In genomic region chr4:167102475-167102874, GRCh38 we compare ENCODE assay signal across 20 cellular contexts.
A peak's percentile ranks its signal among the peaks of the same experiment; 100 is the strongest.
DNase-seq lines count a peak whose midpoint lies in the region; ATAC-seq and TF ChIP-seq lines count a peak whose summit lies in the region.
"Had no signal": no experiment of that assay in that cellular context is flagged by ENCODE, and none has a peak within 500 bp of the region (broad histone marks: within the 10 kb centered on the region; RNA-seq: fewer than 3 reads in every experiment).

No MANE protein-coding gene starts in this region.

- H3K4me1 Mint-ChIP-seq in progenitor cell of endocrine pancreas (ENCODE audit: low read depth) (peaks cover 3% of the 10 kb centered on the region), H9 (peaks cover 3% of the 10 kb centered on the region in 2 experiments; a peak in 1 of 4 replicates)
- H3K4me1 Mint-ChIP-seq: GM23338 had no signal

- no peaks in the 10 kb centered on the region for H3K79me2 ChIP-seq in H9 (ENCODE audit: insufficient read depth, low read length)

- H3K9me3 Mint-ChIP-seq in progenitor cell of endocrine pancreas (ENCODE audit: low read depth) (no peaks in the 10 kb centered on the region), H9 (no peaks in the 10 kb centered on the region)
- H3K9me3 Mint-ChIP-seq: GM23338 had no signal

- no peak overlapping the region for H2BK15ac ChIP-seq in H9 (ENCODE audit: low read depth, low read length)

- no peak overlapping the region for H3T11ph ChIP-seq in H9 (ENCODE audit: low read length)

- H3K27me3 ChIP-seq in layer of hippocampus (ENCODE audit: control insufficient read depth, insufficient read depth, low read length): no peaks in the 10 kb centered on the region
- H3K27me3 ChIP-seq in H9 (ENCODE audit: insufficient read depth, low read length): no peaks in the 10 kb centered on the region
- H3K27me3 ChIP-seq: BLaER1 treated with 17β-estradiol and CSF1 and Interleukin-3, amounts not matched to agents 10 nM and 100 nM had no signal

- H3K36me3 Mint-ChIP-seq in progenitor cell of endocrine pancreas (ENCODE audit: insufficient read depth): no peaks in the 10 kb centered on the region
- no peaks in the 10 kb centered on the region for H3K36me3 Mint-ChIP-seq in H9 (ENCODE audit: insufficient read depth in 1 of 3, low read depth in 3 of 3)
- H3K36me3 Mint-ChIP-seq: CD8-positive, alpha-beta T cell had no signal

- H2AFZ ChIP-seq in H9 (ENCODE audit: low read length): no peak overlapping the region
- H2AFZ ChIP-seq: GM23338 had no signal

- no peak overlapping the region for H3K9ac ChIP-seq in H9 (ENCODE audit: extremely low read depth, insufficient read length, low read length)
- H3K9ac ChIP-seq: BLaER1 treated with 17β-estradiol and CSF1 and Interleukin-3, amounts not matched to agents 10 nM and 100 nM had no signal

- no peak overlapping the region for H2AK5ac ChIP-seq in H9 (ENCODE audit: insufficient read length, low read length)

- no peak overlapping the region for H3K18ac ChIP-seq in H9 (ENCODE audit: insufficient read length, low read depth, low read length)

- no peak overlapping the region for H2BK120ac ChIP-seq in H9 (ENCODE audit: low read depth, low read length, poor library complexity, severe bottlenecking)

- intact Hi-C loops in left colon (cut with DNase I, micrococcal nuclease): no loop called here

- H3K4me3 Mint-ChIP-seq in progenitor cell of endocrine pancreas (ENCODE audit: low read depth): no peak overlapping the region
- H3K4me3 Mint-ChIP-seq in H9: no peak overlapping the region
- H3K4me3 Mint-ChIP-seq: CD8-positive, alpha-beta T cell; GM23338; HFFc6 had no signal

- no peak for ATAC-seq in left colon
- ATAC-seq: A549; CD8-positive, alpha-beta T cell; GM23338; HCT116 had no signal

- no peak overlapping the region for H4K5ac ChIP-seq in H9 (ENCODE audit: insufficient read length, low read depth, low read length)

- H3K4me1 ChIP-seq in H9 (ENCODE audit: insufficient read depth, low read length): no peaks in the 10 kb centered on the region
- H3K4me1 ChIP-seq: A549; BLaER1 treated with 17β-estradiol and CSF1 and Interleukin-3, amounts not matched to agents 10 nM and 100 nM had no signal

- no peak overlapping the region for H4K91ac ChIP-seq in H9 (ENCODE audit: insufficient read length, low read depth, low read length)

- H3K4ac ChIP-seq in H9 (ENCODE audit: low read depth, low read length): no peak overlapping the region

- H3K27ac ChIP-seq in caudate nucleus (ENCODE audit: low read depth, low read length): peak overlapping the region; percentile 19
- H3K27ac ChIP-seq in layer of hippocampus (ENCODE audit: low read depth, low read length): peak overlapping the region; percentile 50
- peak overlapping the region; percentile 77 for H3K27ac ChIP-seq in substantia nigra (ENCODE audit: low read depth, low read length, poor library complexity, severe bottlenecking)
- no peak overlapping the region for H3K27ac ChIP-seq in H9 (ENCODE audit: insufficient read length, low read depth, low read length)
- H3K27ac ChIP-seq: 22Rv1; A549; BLaER1 treated with 17β-estradiol and CSF1 and Interleukin-3, amounts not matched to agents 10 nM and 100 nM; HL-60 had no signal

- DNase-seq in Ammon's horn (ENCODE audit: low spot score) (peak; percentile 10), caudate nucleus (lab: John Stamatoyannopoulos, UW) (peak in 3 of 61 donors; percentile 9 to 25 (median 14)), substantia nigra (lab: John Stamatoyannopoulos, UW) (peak in 7 of 49 donors; percentile 4 to 30 (median 11)), left colon (no peak), progenitor cell of endocrine pancreas (ENCODE audit: low spot score, unreplicated experiment) (no peak), H9 (no peak), HuH-7.5 (ENCODE audit: low spot score) (no peak)
- DNase-seq: AML-193; Calu3; CD8-positive, alpha-beta T cell; DMS79 treated with DMSO at 0.1 percent for 48 hours; GF-D8; HFFc6 had no signal

- H4K8ac ChIP-seq in H9 (replicated peaks; ENCODE audit: insufficient read length, low read depth, low read length): no peak overlapping the region

- no peak overlapping the region for H2BK12ac ChIP-seq in H9 (ENCODE audit: insufficient read length, low read depth, low read length)

- no CpG with 5 or more reads among the region's 5 CpGs for WGBS in H9 (ENCODE audit: extremely low coverage, insufficient read length, low lambda C conversion rate)

- H3K27me3 Mint-ChIP-seq in progenitor cell of endocrine pancreas (no peaks in the 10 kb centered on the region), H9 (ENCODE audit: low read depth) (no peaks in the 10 kb centered on the region)

- H3K4me2 ChIP-seq in H9 (ENCODE audit: insufficient read depth, insufficient read length, low read length): no peak overlapping the region
- H3K4me2 ChIP-seq: A549; BLaER1 treated with 17β-estradiol and CSF1 and Interleukin-3, amounts not matched to agents 10 nM and 100 nM; GM23338 had no signal

- no peak for TF ChIP-seq CTCF in progenitor cell of endocrine pancreas (IDR thresholded peaks at IDR 0.05; ENCODE audit: unreplicated experiment)
- TF ChIP-seq CTCF in H9 (conservative IDR thresholded peaks at IDR 0.05): no peak

- H3K56ac ChIP-seq in H9 (ENCODE audit: insufficient read length, low read depth, low read length): no peak overlapping the region

- no peak overlapping the region for H2BK5ac ChIP-seq in H9 (ENCODE audit: insufficient read length, low read length)

- H3K14ac ChIP-seq in H9 (ENCODE audit: insufficient read depth, low read length): no peak overlapping the region

- H4K20me1 ChIP-seq in H9 (ENCODE audit: control insufficient read depth, insufficient read depth, insufficient read length): no peaks in the 10 kb centered on the region
- H4K20me1 ChIP-seq: BLaER1 treated with 17β-estradiol and CSF1 and Interleukin-3, amounts not matched to agents 10 nM and 100 nM had no signal

- H3K79me1 ChIP-seq in H9 (ENCODE audit: insufficient read depth, low read depth, low read length, poor library complexity, severe bottlenecking): no peaks in the 10 kb centered on the region

- no peak overlapping the region for H3K27ac Mint-ChIP-seq in progenitor cell of endocrine pancreas
- H3K27ac Mint-ChIP-seq in H9: no peak overlapping the region
- H3K27ac Mint-ChIP-seq: CD8-positive, alpha-beta T cell; GM23338; HFFc6 had no signal

- H3K23ac ChIP-seq in H9 (ENCODE audit: insufficient read length, low read depth, low read length): no peak overlapping the region

- no peak overlapping the region for H2BK20ac ChIP-seq in H9 (ENCODE audit: low read depth, low read length, poor library complexity, severe bottlenecking)

- H3K23me2 ChIP-seq in H9 (ENCODE audit: insufficient read length, low read depth, low read length, poor library complexity, severe bottlenecking): no peaks in the 10 kb centered on the region

- H3K9me3 ChIP-seq in H9 (ENCODE audit: control insufficient read depth, low read depth, low read length): no peaks in the 10 kb centered on the region
- H3K9me3 ChIP-seq: A549; BLaER1 treated with 17β-estradiol and CSF1 and Interleukin-3, amounts not matched to agents 10 nM and 100 nM had no signal
